In genomic region chr19:46748325-46749109, GRCh38 we compare ENCODE assay signal across 8 cellular contexts. TPM values are rescaled to one million over a fixed set of nuclear protein-coding genes. Genes with fewer than 3 reads are reported as not detected.
A peak's percentile ranks its signal among the peaks of the same experiment; 100 is the strongest.
DNase-seq lines count a peak whose midpoint lies in the region; ATAC-seq and TF ChIP-seq lines count a peak whose summit lies in the region.

No MANE protein-coding gene starts in this region.

- no peak for TF ChIP-seq POLR2A in stomach (IDR thresholded peaks at IDR 0.05)

- H3K9me3 ChIP-seq in stomach: no peaks in the 10 kb centered on the region

- POLR2A ChIA-PET in naive thymus-derived CD8-positive, alpha-beta T cell (lab: Charles Lee): interaction anchor here (0.7 to 1.2 kb wide), 2 partner anchors 89 to 100 kb away, joined by 3 to 7 read pairs; no protein-coding TSS in a partner anchor

- TF ChIP-seq CTCF in GM12873 (IDR thresholded peaks at IDR 0.05; ENCODE audit: insufficient read depth, low read depth, low read length, missing control alignments) (peak; percentile 91), dorsolateral prefrontal cortex (IDR thresholded peaks at IDR 0.05 in 54 of 56, conservative IDR thresholded peaks at IDR 0.05 in 2 of 56; ENCODE audit: low read depth in 1 of 56, partially characterized antibody in 56 of 56) (peak in 55 of 56 donors; percentile 44 to 79 (median 68)), stomach (IDR thresholded peaks at IDR 0.05) (peak in 5 of 7 experiments; percentile 40 to 64 (median 53))

- H3K27ac ChIP-seq in dorsolateral prefrontal cortex (peak overlapping the region in 2 of 59 donors; percentile 30 to 37), stomach (no peak overlapping the region)

- H3K27ac Mint-ChIP-seq in naive thymus-derived CD8-positive, alpha-beta T cell: peak overlapping the region in 8 of 10 donors; percentile 56 to 94 (median 86)

- intact Hi-C loops in dorsolateral prefrontal cortex (cut with DNase I) (loop anchor here in 1 of 2 donors (5.0 kb wide), 1 partner anchor 146 kb away; the partner anchor contains the start of gene CALM3), stomach (cut with DNase I; ENCODE audit: low total_unique reads) (no loop called here)

- H3K36me3 ChIP-seq in stomach: peaks cover 4 to 42% (median 29%) of the 10 kb centered on the region in 4 donors

- H3K27me3 Mint-ChIP-seq in naive thymus-derived CD8-positive, alpha-beta T cell: no peaks in the 10 kb centered on the region

- DNase-seq in NCI-H1694 treated with DMSO at 0.1 percent for 48 hours (lab: John Stamatoyannopoulos, UW) (peak; percentile 58), dorsolateral prefrontal cortex (peak in 1 of 10 donors; percentile 55), stomach (peak; percentile 69)
- peak; percentile 84 to 87 for DNase-seq in activated CD4-positive, alpha-beta T cell treated with anti-CD3 and anti-CD28 coated beads, Interleukin-2, amount 50 U/mL, for 48 hours
- DNase-seq in naive thymus-derived CD8-positive, alpha-beta T cell: peak; percentile 41 to 87 (median 69)

- no peak for TF ChIP-seq EP300 in stomach (IDR thresholded peaks at IDR 0.05)

- ATAC-seq in naive thymus-derived CD8-positive, alpha-beta T cell: peak in 1 of 2 donors; percentile 13
- ATAC-seq in HG03039 (IDR thresholded peaks at IDR 0.05; ENCODE audit: unreplicated experiment) (no peak), HG03342 (IDR thresholded peaks at IDR 0.05; ENCODE audit: unreplicated experiment) (no peak)

- H3K4me1 Mint-ChIP-seq in naive thymus-derived CD8-positive, alpha-beta T cell: peaks cover 25 to 44% (median 40%) of the 10 kb centered on the region in 4 donors

- no peaks in the 10 kb centered on the region for H3K27me3 ChIP-seq in dorsolateral prefrontal cortex
- H3K27me3 ChIP-seq in stomach: no peaks in the 10 kb centered on the region

- H3K4me3 ChIP-seq in dorsolateral prefrontal cortex (no peak overlapping the region), stomach (no peak overlapping the region)

- H3K4me1 ChIP-seq in stomach: peaks cover 21 to 47% (median 33%) of the 10 kb centered on the region in 4 donors

- no peaks in the 10 kb centered on the region for H3K9me3 Mint-ChIP-seq in naive thymus-derived CD8-positive, alpha-beta T cell

- peak overlapping the region; percentile 26 to 91 (median 56) for H3K4me3 Mint-ChIP-seq in naive thymus-derived CD8-positive, alpha-beta T cell

- WGBS in stomach, 5 donors: 81 to 87% (median 84%) methylated on average over 21 of the region's 21 CpGs

- peaks cover 0 to 22% (median 0%) of the 10 kb centered on the region in 3 donors for H3K36me3 Mint-ChIP-seq in naive thymus-derived CD8-positive, alpha-beta T cell

RNA-seq across cellular contexts. Expression of gene STRN4, which starts 2.3 kb away (rescaled TPM):
- total RNA-seq in dorsolateral prefrontal cortex (100 to 1,000 TPM in 19 of 120 experiments, 10 to 100 TPM in 101; 69.7 to 119 (median 86.8) TPM), stomach (100 to 1,000 TPM in 2 of 5 donors, 10 to 100 TPM in 3; 48.1 to 373 (median 95.6) TPM)
- total RNA-seq in naive thymus-derived CD8-positive, alpha-beta T cell: 10 to 100 TPM; 78.6 to 81.9 TPM
- 10 to 100 TPM in 2 of 3 donors, 1 to 10 TPM in 1; 8.2 to 25.7 (median 12.0) TPM for polyA plus RNA-seq in naive thymus-derived CD8-positive, alpha-beta T cell
- polyA plus RNA-seq in stomach: 10 to 100 TPM; 37.1 to 43.1 (median 39.0) TPM

RNA-seq across cellular contexts. Expression of gene FKRP, which starts 2.7 kb away (rescaled TPM):
- total RNA-seq in dorsolateral prefrontal cortex (10 to 100 TPM; 18.2 to 45.4 (median 30.5) TPM), stomach (10 to 100 TPM in 4 of 5 donors, 1 to 10 TPM in 1; 8.8 to 76.3 (median 15.2) TPM)
- total RNA-seq in naive thymus-derived CD8-positive, alpha-beta T cell: 10 to 100 TPM; 22.8 to 23.8 TPM
- polyA plus RNA-seq in naive thymus-derived CD8-positive, alpha-beta T cell: 1 to 10 TPM; 2.6 to 8.7 (median 4.8) TPM
- polyA plus RNA-seq in stomach: 1 to 10 TPM; 6.0 to 7.5 (median 6.5) TPM

RNA-seq across cellular contexts. Expression of gene PRKD2, which starts 31.6 kb away (rescaled TPM):
- 10 to 100 TPM in 104 of 120 experiments, 1 to 10 TPM in 16; 6.8 to 37.3 (median 13.5) TPM for total RNA-seq in dorsolateral prefrontal cortex
- 100 to 1,000 TPM in 1 of 2 experiments, 10 to 100 TPM in 1; 92.6 to 102 TPM for total RNA-seq in naive thymus-derived CD8-positive, alpha-beta T cell
- 10 to 100 TPM; 28.6 to 79.7 (median 37.1) TPM for polyA plus RNA-seq in naive thymus-derived CD8-positive, alpha-beta T cell
- total RNA-seq in stomach: 10 to 100 TPM in 4 of 5 donors, 1 to 10 TPM in 1; 7.0 to 40.8 (median 18.5) TPM
- polyA plus RNA-seq in stomach: 10 to 100 TPM; 26.5 to 50.6 (median 39.7) TPM

RNA-seq across cellular contexts. Expression of gene SLC1A5, which starts 39.9 kb away (rescaled TPM):
- total RNA-seq in dorsolateral prefrontal cortex: 10 to 100 TPM in 9 of 120 experiments, 1 to 10 TPM in 110, under 1 TPM in 1; 0.79 to 17.1 (median 4.6) TPM
- 1 to 10 TPM; 7.0 to 8.2 TPM for total RNA-seq in naive thymus-derived CD8-positive, alpha-beta T cell
- 1 to 10 TPM; 2.5 to 6.1 (median 4.1) TPM for polyA plus RNA-seq in naive thymus-derived CD8-positive, alpha-beta T cell
- 10 to 100 TPM; 18.7 to 53.0 (median 27.7) TPM for total RNA-seq in stomach
- 100 to 1,000 TPM in 1 of 3 donors, 10 to 100 TPM in 2; 20.5 to 106 (median 35.1) TPM for polyA plus RNA-seq in stomach
